ENCODE assay signal across 8 cellular contexts in the genomic region with DNA sequence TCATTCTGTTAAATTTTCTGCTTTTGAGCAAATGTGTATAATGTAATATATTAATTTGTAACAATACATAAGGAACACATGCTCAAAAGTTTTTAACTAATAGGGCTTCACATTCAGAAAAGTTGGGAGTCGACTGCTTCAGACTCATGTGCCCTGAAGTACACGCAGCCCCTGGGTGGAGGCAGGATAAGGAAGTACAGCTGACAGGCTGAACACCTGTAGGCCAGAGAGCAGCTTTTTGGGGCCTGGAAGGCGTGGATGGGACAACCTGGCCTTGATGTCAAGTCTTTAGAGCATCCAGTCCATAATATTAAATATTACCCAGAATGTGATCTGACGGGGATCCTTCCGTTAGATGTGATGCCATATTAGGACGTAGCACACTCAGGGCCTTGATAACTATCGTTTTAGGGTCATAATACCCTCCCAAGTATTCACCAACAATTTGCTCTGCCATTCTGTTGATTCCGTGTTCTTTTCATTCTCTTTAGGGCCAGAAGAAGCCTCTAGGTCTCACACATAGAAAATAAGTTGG.
"Had no signal": no experiment of that assay in that cellular context is flagged by ENCODE, and none has a peak within 500 bp of the region (broad histone marks: within the 10 kb centered on the region; RNA-seq: fewer than 3 reads in every experiment).

No MANE protein-coding gene starts in this region.

- H3K27ac Mint-ChIP-seq: H9 had no signal

- H3K4me3 ChIP-seq: K562 had no signal

- ATAC-seq: HepG2, K562 had no signal

- FAIRE-seq: H54, HepG2, K562 had no signal

- DNase-seq: GOT3, H9, HCEC 1CT, KG1 had no signal

- H3K27ac ChIP-seq: HL-60 had no signal

- H3K4me3 Mint-ChIP-seq: H9 had no signal
